24 cellular contexts compared by ENCODE assay signal in the genomic region with DNA sequence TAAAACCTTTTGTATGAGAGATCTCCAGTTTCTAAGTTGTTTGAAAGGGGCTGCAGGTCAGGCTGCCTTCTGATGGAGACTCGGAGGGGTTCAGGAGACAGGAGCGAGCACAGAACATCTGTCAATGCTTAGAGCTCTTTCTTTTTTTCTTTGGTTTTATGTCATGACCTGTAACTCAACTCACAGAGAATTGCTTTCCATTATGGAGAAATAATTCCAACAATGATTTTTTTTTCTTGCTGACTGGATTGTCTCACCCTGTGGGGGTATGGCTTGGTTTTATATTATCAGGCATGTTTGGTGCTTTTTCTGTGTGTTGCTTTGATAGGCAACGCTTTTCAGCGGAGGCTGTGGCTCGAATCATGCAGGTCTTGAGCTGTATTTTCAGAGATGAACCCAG. TPM values are rescaled to one million over a fixed set of nuclear protein-coding genes. Genes with fewer than 3 reads are reported as not detected.
A peak's percentile ranks its signal among the peaks of the same experiment; 100 is the strongest.
DNase-seq lines count a peak whose midpoint lies in the region; ATAC-seq, FAIRE-seq and TF ChIP-seq lines count a peak whose summit lies in the region.
"Had no signal": no experiment of that assay in that cellular context is flagged by ENCODE, and none has a peak within 500 bp of the region (broad histone marks: within the 10 kb centered on the region; RNA-seq: fewer than 3 reads in every experiment).

No MANE protein-coding gene starts in this region.

- no peak for ATAC-seq in lower lobe of right lung

- no peaks in the 10 kb centered on the region for H3K79me2 ChIP-seq in endothelial cell of umbilical vein (ENCODE audit: control insufficient read depth, insufficient read depth, low read length)

- peaks cover 44% of the 10 kb centered on the region for H3K4me1 ChIP-seq in endothelial cell of umbilical vein (ENCODE audit: control insufficient read depth, extremely low read depth, insufficient read depth, low read length)
- H3K4me1 ChIP-seq in neuron (ENCODE audit: insufficient read depth, low read length), result peaks cover 10% of the 10 kb centered on the region
- H3K4me1 ChIP-seq in lower lobe of right lung, result no peaks in the 10 kb centered on the region
- H3K4me1 ChIP-seq: BLaER1, HAP-1 had no signal

- no peaks in the 10 kb centered on the region for H3K9me3 ChIP-seq in endothelial cell of umbilical vein (replicated peaks; ENCODE audit: control insufficient read depth, insufficient read depth, low read length)
- no peaks in the 10 kb centered on the region for H3K9me3 ChIP-seq in neuron (ENCODE audit: low read length)
- H3K9me3 ChIP-seq in lower lobe of right lung, result no peaks in the 10 kb centered on the region
- H3K9me3 ChIP-seq: BLaER1, HAP-1, MG63 had no signal

- H2AFZ ChIP-seq in endothelial cell of umbilical vein (ENCODE audit: low read depth, low read length) (peak overlapping the region; percentile 34), neuron (ENCODE audit: low read depth, low read length) (peak overlapping the region; percentile 61)

- H3K4me2 ChIP-seq in endothelial cell of umbilical vein (ENCODE audit: insufficient read depth, low read length), result peak overlapping the region; percentile 97
- H3K4me2 ChIP-seq: BLaER1 had no signal

- H3K4me3 ChIP-seq in bronchial epithelial cell (ENCODE audit: low read depth, low read length), result no peak overlapping the region
- H3K4me3 ChIP-seq in endothelial cell of umbilical vein (replicated peaks in 1 of 3; ENCODE audit: insufficient read depth in 1 of 3, low read depth in 1 of 3, low read length in 3 of 3), result peak overlapping the region; percentile 27 to 77 (median 47)
- H3K4me3 ChIP-seq in neuron (ENCODE audit: low read length), result no peak overlapping the region
- H3K4me3 ChIP-seq in lower lobe of right lung, result no peak overlapping the region
- H3K4me3 ChIP-seq: BLaER1, HAP-1, MG63 had no signal

- DNase-seq in bronchial epithelial cell (ENCODE audit: low read depth), result no peak
- DNase-seq in endothelial cell of umbilical vein (ENCODE audit: low read depth, low spot score), result no peak
- DNase-seq in activated effector memory CD4-positive, alpha-beta T cell treated with Interleukin-2 at 50 U/mL for 16 hours, result no peak
- DNase-seq in lower lobe of right lung, result no peak
- no peak for DNase-seq in activated CD4-positive, alpha-beta T cell treated with anti-CD3 and anti-CD28 coated beads, Interleukin-2, amount 50 U/mL, for 4 hours
- DNase-seq in 8988T, result no peak
- DNase-seq: ACHN; CD4-positive, alpha-beta T cell; COR-L47; DMS 273 treated with DMSO at 0.1 percent for 48 hours; DMS79 treated with DMSO at 0.1 percent for 48 hours; Kasumi-1; MG63; NCI-H1417; NCI-H187; NCI-H226; NCI-H510A treated with DMSO at 0.1 percent for 48 hours; NCI-H774; NK-92 treated with Interleukin-12 subunit alpha and Interleukin-12 subunit beta, amount 100 ng/mL, for 24 hours; SHP77 treated with DMSO at 0.1 percent for 48 hours had no signal

- H3K36me3 ChIP-seq in bronchial epithelial cell (ENCODE audit: control insufficient read depth, insufficient read depth, low read length) (no peaks in the 10 kb centered on the region), endothelial cell of umbilical vein (ENCODE audit: control insufficient read depth in 2 of 2, extremely low read depth in 1 of 2, insufficient read depth in 2 of 2, low read length in 2 of 2) (no peaks in the 10 kb centered on the region), neuron (ENCODE audit: insufficient read depth, low read length) (no peaks in the 10 kb centered on the region), lower lobe of right lung (no peaks in the 10 kb centered on the region)
- H3K36me3 ChIP-seq: BLaER1, HAP-1, MG63 had no signal

- peak overlapping the region; percentile 99 for H3K9ac ChIP-seq in endothelial cell of umbilical vein (replicated peaks; ENCODE audit: extremely low read depth, insufficient read depth, low read length)
- H3K9ac ChIP-seq: BLaER1 had no signal

- POLR2A ChIA-PET in endothelial cell of umbilical vein (lab: Charles Lee), result interaction anchor here (0.7 to 2.4 kb wide), 6 partner anchors 9 to 619 kb away, joined by 3 to 10 read pairs (median 3); a partner anchor contains a TSS

- dilution Hi-C loops in endothelial cell of umbilical vein (cut with MboI; ENCODE audit: extremely low pct_ligation_motif_present, low sequenced_read_pairs), result no loop called here

- TF ChIP-seq POLR2A in endothelial cell of umbilical vein (IDR thresholded peaks at IDR 0.05; ENCODE audit: low read depth, low read length), result no peak

- H3K27me3 ChIP-seq in bronchial epithelial cell (ENCODE audit: control insufficient read depth, insufficient read depth, low read length) (no peaks in the 10 kb centered on the region), endothelial cell of umbilical vein (ENCODE audit: control insufficient read depth in 2 of 2, insufficient read depth in 2 of 2, low read length in 2 of 2) (no peaks in the 10 kb centered on the region), neuron (ENCODE audit: insufficient read depth, low read length) (no peaks in the 10 kb centered on the region), lower lobe of right lung (ENCODE audit: low read depth) (no peaks in the 10 kb centered on the region)
- H3K27me3 ChIP-seq: BLaER1, MG63 had no signal

- TSS peak; percentile 77 for BruUV-seq in endothelial cell of umbilical vein (replicated peaks; lab: Mats Ljungman, UMichigan)

- intact Hi-C loops in endothelial cell of umbilical vein (cut with micrococcal nuclease), result loop anchor here (1.0 to 2.0 kb wide), 4 partner anchors 10 to 560 kb away; no protein-coding TSS in a partner anchor
- intact Hi-C loops in lower lobe of right lung (cut with DNase I), result no loop called here

- no peak for TF ChIP-seq CTCF in bronchial epithelial cell (IDR thresholded peaks at IDR 0.05; ENCODE audit: insufficient read depth, low read length, severe bottlenecking)
- TF ChIP-seq CTCF in endothelial cell of umbilical vein (IDR thresholded peaks at IDR 0.05; ENCODE audit: extremely low read depth in 1 of 2, insufficient read depth in 1 of 2, low read depth in 1 of 2, low read length in 2 of 2), result no peak
- TF ChIP-seq CTCF in lower lobe of right lung (IDR thresholded peaks at IDR 0.05), result no peak

- FAIRE-seq in bronchial epithelial cell (lab: Jason Lieb, UNC), result peak; percentile 40
- FAIRE-seq in endothelial cell of umbilical vein (lab: Jason Lieb, UNC), result no peak

- no peaks in the 10 kb centered on the region for H4K20me1 ChIP-seq in endothelial cell of umbilical vein (replicated peaks; ENCODE audit: control insufficient read depth, extremely low read depth, insufficient read depth, low read length)
- H4K20me1 ChIP-seq: BLaER1 had no signal

- CTCF ChIA-PET in endothelial cell of umbilical vein (lab: Charles Lee), result interaction anchor here (1.0 to 3.9 kb wide), 10 partner anchors 9 to 636 kb away, joined by 4 to 37 read pairs (median 9); a partner anchor contains a TSS

- peak overlapping the region; percentile 100 for H3K27ac ChIP-seq in endothelial cell of umbilical vein (ENCODE audit: insufficient read depth, low read depth, low read length)
- no peak overlapping the region for H3K27ac ChIP-seq in lower lobe of right lung
- H3K27ac ChIP-seq: BLaER1, RWPE1 had no signal

- no peaks in the 10 kb centered on the region for H3K9me1 ChIP-seq in endothelial cell of umbilical vein (replicated peaks; ENCODE audit: control insufficient read depth, extremely low read depth, insufficient read depth, low read length)

TF ChIP-seq in endothelial cell of umbilical vein, 7 proteins besides CTCF, POLR2A, EP300 and RAD21:
- no peak for TF ChIP-seq JUN (IDR thresholded peaks at IDR 0.05; ENCODE audit: borderline replicate concordance, insufficient read depth, insufficient read length, low read depth)
- no peak for TF ChIP-seq GATA2 (IDR thresholded peaks at IDR 0.05; ENCODE audit: insufficient read depth, insufficient read length, low read depth, low read length)
- no peak for TF ChIP-seq EZH2 (IDR thresholded peaks at IDR 0.05; ENCODE audit: borderline replicate concordance, low read depth, low read length, severe bottlenecking)
- no peak for TF ChIP-seq POLR2AphosphoS5 (IDR thresholded peaks at IDR 0.05; ENCODE audit: insufficient read depth, low read depth, low read length)
- no peak for TF ChIP-seq MYC (IDR thresholded peaks at IDR 0.05; ENCODE audit: low read depth, low read length)
- TF ChIP-seq, protein P1, sequence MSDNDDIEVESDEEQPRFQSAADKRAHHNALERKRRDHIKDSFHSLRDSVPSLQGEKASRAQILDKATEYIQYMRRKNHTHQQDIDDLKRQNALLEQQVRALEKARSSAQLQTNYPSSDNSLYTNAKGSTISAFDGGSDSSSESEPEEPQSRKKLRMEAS (IDR thresholded peaks at IDR 0.05; ENCODE audit: insufficient read depth, insufficient read length), result no peak
TF ChIP-seq in endothelial cell of umbilical vein: peak in this region for 0.

RNA-seq across cellular contexts. Expression of a gene that starts 10.8 kb away (rescaled TPM):
- total RNA-seq in bronchial epithelial cell (0.51 and 1.6 TPM in 2 replicates), endothelial cell of umbilical vein (11.5 and 15.5 TPM in 2 replicates), lower lobe of right lung (15.6 TPM)
- 3.7 and 8.3 TPM in 2 replicates for polyA plus RNA-seq in endothelial cell of umbilical vein
- 6.7 and 7.0 TPM in 2 replicates for polyA plus RNA-seq in endothelial cell of umbilical vein (2011; cell fraction: cytosol; rRNA removed)
- polyA plus RNA-seq in endothelial cell of umbilical vein (2011; cell fraction: nucleus; rRNA removed), result 18.4 and 24.3 TPM in 2 replicates
- polyA plus RNA-seq in endothelial cell of umbilical vein (2012), result 16.3 and 19.9 TPM in 2 replicates
- 55.7 and 80.0 TPM in 2 replicates for polyA minus RNA-seq in endothelial cell of umbilical vein
- polyA minus RNA-seq in endothelial cell of umbilical vein (2011; cell fraction: cytosol; rRNA and poly(A)+ RNA removed), result 0.31 TPM
- polyA minus RNA-seq in endothelial cell of umbilical vein (2011; cell fraction: nucleus; rRNA and poly(A)+ RNA removed), result 34.9 and 53.2 TPM in 2 replicates
- total RNA-seq: CD4-positive, alpha-beta T cell had no signal

Comparison
In these comparisons a context has a peak if more than half of its experiments do, and no peak if none do; other contexts are left out.
1. H3K4me3 ChIP-seq: peak in endothelial cell of umbilical vein (3 of 3); none in bronchial epithelial cell (single experiment), neuron (single experiment) and lower lobe of right lung (single experiment).